ENCODE assay signal across 26 cellular contexts in genomic region chr4:74486905-74487304, GRCh38.
"Had no signal": no experiment of that assay in that cellular context is flagged by ENCODE, and none has a peak within 500 bp of the region (broad histone marks: within the 10 kb centered on the region; RNA-seq: fewer than 3 reads in every experiment).

No MANE protein-coding gene starts in this region.

- H3K4me3 Mint-ChIP-seq: effector memory CD8-positive, alpha-beta T cell; immature natural killer cell; naive thymus-derived CD8-positive, alpha-beta T cell; nephron progenitor cell had no signal

- H3K4me1 Mint-ChIP-seq: immature natural killer cell; naive thymus-derived CD8-positive, alpha-beta T cell; nephron progenitor cell had no signal

- H3K27ac Mint-ChIP-seq: effector memory CD8-positive, alpha-beta T cell; immature natural killer cell; naive thymus-derived CD8-positive, alpha-beta T cell; nephron progenitor cell had no signal

- H3K27me3 ChIP-seq: colonic mucosa, right atrium auricular region, transverse colon, upper lobe of right lung, uterus had no signal

- H3K4me3 ChIP-seq: colonic mucosa, lower lobe of right lung, prostate gland, right atrium auricular region, smooth muscle cell, thoracic aorta, transverse colon, upper lobe of right lung, uterus had no signal

- H3K36me3 ChIP-seq: colonic mucosa, lower lobe of right lung, prostate gland, right atrium auricular region, thoracic aorta, transverse colon, upper lobe of right lung, uterus had no signal

- FAIRE-seq: endometrium, frontal cortex had no signal

- H3K4me2 ChIP-seq: smooth muscle cell had no signal

- ATAC-seq: effector memory CD8-positive, alpha-beta T cell; left ventricle myocardium superior; lower lobe of right lung; naive thymus-derived CD8-positive, alpha-beta T cell; sciatic nerve; upper lobe of right lung had no signal

- H3K9me3 ChIP-seq: colonic mucosa, lower lobe of right lung, prostate gland, right atrium auricular region, thoracic aorta, transverse colon, upper lobe of right lung, uterus had no signal

- DNase-seq: colonic mucosa; dermis blood vessel endothelial cell; effector memory CD8-positive, alpha-beta T cell; hypothalamus; immature natural killer cell; islet precursor cell; left ventricle myocardium superior; lower lobe of right lung; naive thymus-derived CD8-positive, alpha-beta T cell; nephron progenitor cell; nucleus accumbens; stimulated activated CD4-positive, alpha-beta T cell treated with anti-CD3 and anti-CD28 coated beads, Interleukin-12 subunit alpha, Interleukin-12 subunit beta, amount 100 ng/mL, for 4 hours; stimulated activated CD4-positive, alpha-beta T cell treated with anti-CD3 and anti-CD28 coated beads, Interleukin-1b, Interleukin-23, amount 100 ng/mL, for 48 hours; stimulated activated CD4-positive, alpha-beta T cell treated with anti-CD3 and anti-CD28 coated beads, Interleukin-4, amount 100 ng/mL, for 1 hour; stimulated activated CD8-positive, alpha-beta memory T cell treated with anti-CD3 and anti-CD28 coated beads, Interleukin-4, amount 100 ng/mL, for 48 hours; stimulated activated naive CD4-positive, alpha-beta T cell treated with Interleukin-2 at 50 U/mL for 16 hours; transverse colon; upper lobe of right lung; uterus had no signal

- H3K4me1 ChIP-seq: colonic mucosa, lower lobe of right lung, prostate gland, right atrium auricular region, upper lobe of right lung, uterus had no signal

- H3K27ac ChIP-seq: colonic mucosa, lower lobe of right lung, prostate gland, right atrium auricular region, thoracic aorta, transverse colon, upper lobe of right lung, uterus had no signal

- H3K9me3 Mint-ChIP-seq: effector memory CD8-positive, alpha-beta T cell; immature natural killer cell; naive thymus-derived CD8-positive, alpha-beta T cell; nephron progenitor cell had no signal
